20 cellular contexts compared by ENCODE assay signal in genomic region chr20:20564279-20564678, GRCh38.
DNase-seq lines count a peak whose midpoint lies in the region; FAIRE-seq and TF ChIP-seq lines count a peak whose summit lies in the region.
"Had no signal": no experiment of that assay in that cellular context is flagged by ENCODE, and none has a peak within 500 bp of the region (broad histone marks: within the 10 kb centered on the region; RNA-seq: fewer than 3 reads in every experiment).

No MANE protein-coding gene starts in this region.

- no peak overlapping the region for H3K4me3 Mint-ChIP-seq in activated CD4-positive, alpha-beta T cell treated with anti-CD3 and anti-CD28 coated beads, Interleukin-2, amount 10 ng/mL, durations not matched to agents 24 days and 14 days
- no peak overlapping the region for H3K4me3 Mint-ChIP-seq in activated naive CD4-positive, alpha-beta T cell treated with anti-CD3 and anti-CD28 coated beads, Interleukin-2, amount 50 U/mL, for 24 hours
- H3K4me3 Mint-ChIP-seq in activated naive CD4-positive, alpha-beta T cell treated with anti-CD3 and anti-CD28 coated beads, Interleukin-2, amount 10 ng/mL, durations not matched to agents 7 days and 5 days, result no peak overlapping the region
- H3K4me3 Mint-ChIP-seq in astrocyte (ENCODE audit: unreplicated experiment), result no peak overlapping the region
- H3K4me3 Mint-ChIP-seq: B cell; CD4-positive, alpha-beta T cell; CD8-positive, alpha-beta T cell had no signal

- peaks cover 24% of the 10 kb centered on the region for H3K4me1 Mint-ChIP-seq in activated CD4-positive, alpha-beta T cell treated with anti-CD3 and anti-CD28 coated beads, Interleukin-2, amount 10 ng/mL, durations not matched to agents 24 days and 14 days
- no peaks in the 10 kb centered on the region for H3K4me1 Mint-ChIP-seq in activated naive CD4-positive, alpha-beta T cell treated with anti-CD3 and anti-CD28 coated beads, Interleukin-2, amount 50 U/mL, for 24 hours
- H3K4me1 Mint-ChIP-seq in activated naive CD4-positive, alpha-beta T cell treated with anti-CD3 and anti-CD28 coated beads, Interleukin-2, amount 10 ng/mL, durations not matched to agents 7 days and 5 days, result peaks cover 2% of the 10 kb centered on the region
- H3K4me1 Mint-ChIP-seq in astrocyte (ENCODE audit: low read depth, unreplicated experiment), result no peaks in the 10 kb centered on the region
- H3K4me1 Mint-ChIP-seq: B cell had no signal

- H3K79me2 ChIP-seq in astrocyte (ENCODE audit: insufficient read depth, low read length), result no peaks in the 10 kb centered on the region

- no peak overlapping the region for H3K27ac ChIP-seq in astrocyte (ENCODE audit: low read depth, low read length)
- H3K27ac ChIP-seq: 22Rv1; A549; BLaER1 treated with 17β-estradiol and CSF1 and Interleukin-3, amounts not matched to agents 10 nM and 100 nM; C4-2B had no signal

- H3K27ac Mint-ChIP-seq in activated CD4-positive, alpha-beta T cell treated with anti-CD3 and anti-CD28 coated beads, Interleukin-2, amount 10 ng/mL, durations not matched to agents 24 days and 14 days, result peak overlapping the region; percentile 26
- H3K27ac Mint-ChIP-seq in activated naive CD4-positive, alpha-beta T cell treated with anti-CD3 and anti-CD28 coated beads, Interleukin-2, amount 50 U/mL, for 24 hours, result peak overlapping the region; percentile 38
- H3K27ac Mint-ChIP-seq in activated naive CD4-positive, alpha-beta T cell treated with anti-CD3 and anti-CD28 coated beads, Interleukin-2, amount 10 ng/mL, durations not matched to agents 7 days and 5 days, result no peak overlapping the region
- no peak overlapping the region for H3K27ac Mint-ChIP-seq in astrocyte (ENCODE audit: unreplicated experiment)
- H3K27ac Mint-ChIP-seq: B cell; CD4-positive, alpha-beta T cell; CD8-positive, alpha-beta T cell had no signal

- H3K9me3 ChIP-seq in astrocyte (ENCODE audit: insufficient read depth, low read depth, low read length), result no peaks in the 10 kb centered on the region
- H3K9me3 ChIP-seq: A549; BLaER1 treated with 17β-estradiol and CSF1 and Interleukin-3, amounts not matched to agents 10 nM and 100 nM; Caco-2 had no signal

- CTCF ChIA-PET in activated naive CD4-positive, alpha-beta T cell treated with anti-CD3 and anti-CD28 coated beads, Interleukin-2, amount 10 ng/mL, durations not matched to agents 7 days and 5 days (lab: Charles Lee), result no interaction called here

- FAIRE-seq in astrocyte (lab: Jason Lieb, UNC), result peak; percentile 54
- FAIRE-seq: D721Med, G401.6, GM12891 had no signal

- no peak overlapping the region for H3K4me2 ChIP-seq in astrocyte (ENCODE audit: low read length)
- H3K4me2 ChIP-seq: A549; BLaER1 treated with 17β-estradiol and CSF1 and Interleukin-3, amounts not matched to agents 10 nM and 100 nM had no signal

- no peak for TF ChIP-seq CTCF in astrocyte (IDR thresholded peaks at IDR 0.05; ENCODE audit: insufficient read depth, low read depth, low read length)

- no peak overlapping the region for H3K4me3 ChIP-seq in astrocyte (ENCODE audit: insufficient read depth, low read depth, low read length)
- H3K4me3 ChIP-seq: A549; BLaER1 treated with 17β-estradiol and CSF1 and Interleukin-3, amounts not matched to agents 10 nM and 100 nM had no signal

- H3K36me3 Mint-ChIP-seq in activated CD4-positive, alpha-beta T cell treated with anti-CD3 and anti-CD28 coated beads, Interleukin-2, amount 10 ng/mL, durations not matched to agents 24 days and 14 days (ENCODE audit: low read depth), result peaks cover 17% of the 10 kb centered on the region
- H3K36me3 Mint-ChIP-seq in activated naive CD4-positive, alpha-beta T cell treated with anti-CD3 and anti-CD28 coated beads, Interleukin-2, amount 50 U/mL, for 24 hours, result peaks cover 16% of the 10 kb centered on the region
- peaks cover 10% of the 10 kb centered on the region for H3K36me3 Mint-ChIP-seq in activated naive CD4-positive, alpha-beta T cell treated with anti-CD3 and anti-CD28 coated beads, Interleukin-2, amount 10 ng/mL, durations not matched to agents 7 days and 5 days
- no peaks in the 10 kb centered on the region for H3K36me3 Mint-ChIP-seq in astrocyte (ENCODE audit: low read depth, unreplicated experiment)

- no peak for DNase-seq in activated CD4-positive, alpha-beta T cell treated with anti-CD3 and anti-CD28 coated beads, Interleukin-2, amount 10 ng/mL, durations not matched to agents 24 days and 14 days
- no peak for DNase-seq in activated CD4-positive, alpha-beta T cell treated with anti-CD3 and anti-CD28 coated beads for 48 hours
- no peak for DNase-seq in activated naive CD4-positive, alpha-beta T cell treated with anti-CD3 and anti-CD28 coated beads, Interleukin-2, amount 10 ng/mL, durations not matched to agents 7 days and 5 days
- no peak for DNase-seq in astrocyte (ENCODE audit: low read depth)
- DNase-seq: AML-193; Caco-2; Calu3; CD4-positive, alpha-beta T cell; CD8-positive, alpha-beta T cell; DMS79 treated with DMSO at 0.1 percent for 48 hours; GF-D8 had no signal

- no peak overlapping the region for H3K9ac ChIP-seq in astrocyte (ENCODE audit: low read length)
- H3K9ac ChIP-seq: BLaER1 treated with 17β-estradiol and CSF1 and Interleukin-3, amounts not matched to agents 10 nM and 100 nM had no signal

- H3K4me1 ChIP-seq in astrocyte (ENCODE audit: insufficient read depth, low read length), result no peaks in the 10 kb centered on the region
- H3K4me1 ChIP-seq: A549; BLaER1 treated with 17β-estradiol and CSF1 and Interleukin-3, amounts not matched to agents 10 nM and 100 nM had no signal

- no peaks in the 10 kb centered on the region for H3K27me3 ChIP-seq in astrocyte (ENCODE audit: insufficient read depth, low read length)
- H3K27me3 ChIP-seq: BLaER1 treated with 17β-estradiol and CSF1 and Interleukin-3, amounts not matched to agents 10 nM and 100 nM had no signal

- intact Hi-C loops in activated CD4-positive, alpha-beta T cell treated with anti-CD3 and anti-CD28 coated beads, Interleukin-2, amount 10 ng/mL, durations not matched to agents 24 days and 14 days (cut with micrococcal nuclease), result no loop called here

- H3K9me3 Mint-ChIP-seq in activated CD4-positive, alpha-beta T cell treated with anti-CD3 and anti-CD28 coated beads, Interleukin-2, amount 10 ng/mL, durations not matched to agents 24 days and 14 days, result no peaks in the 10 kb centered on the region
- no peaks in the 10 kb centered on the region for H3K9me3 Mint-ChIP-seq in activated naive CD4-positive, alpha-beta T cell treated with anti-CD3 and anti-CD28 coated beads, Interleukin-2, amount 50 U/mL, for 24 hours
- H3K9me3 Mint-ChIP-seq in activated naive CD4-positive, alpha-beta T cell treated with anti-CD3 and anti-CD28 coated beads, Interleukin-2, amount 10 ng/mL, durations not matched to agents 7 days and 5 days, result no peaks in the 10 kb centered on the region
- H3K9me3 Mint-ChIP-seq in astrocyte (ENCODE audit: unreplicated experiment), result no peaks in the 10 kb centered on the region
- H3K9me3 Mint-ChIP-seq: CD4-positive, alpha-beta T cell; CD8-positive, alpha-beta T cell had no signal

- H2AFZ ChIP-seq in astrocyte (ENCODE audit: low read depth, low read length), result no peak overlapping the region

- H3K36me3 ChIP-seq in astrocyte (ENCODE audit: insufficient read depth, low read length), result no peaks in the 10 kb centered on the region

- no peaks in the 10 kb centered on the region for H3K27me3 Mint-ChIP-seq in activated CD4-positive, alpha-beta T cell treated with anti-CD3 and anti-CD28 coated beads, Interleukin-2, amount 10 ng/mL, durations not matched to agents 24 days and 14 days
- no peaks in the 10 kb centered on the region for H3K27me3 Mint-ChIP-seq in activated naive CD4-positive, alpha-beta T cell treated with anti-CD3 and anti-CD28 coated beads, Interleukin-2, amount 50 U/mL, for 24 hours
- no peaks in the 10 kb centered on the region for H3K27me3 Mint-ChIP-seq in activated naive CD4-positive, alpha-beta T cell treated with anti-CD3 and anti-CD28 coated beads, Interleukin-2, amount 10 ng/mL, durations not matched to agents 7 days and 5 days
- H3K27me3 Mint-ChIP-seq in astrocyte (ENCODE audit: low read depth, unreplicated experiment), result no peaks in the 10 kb centered on the region
- H3K27me3 Mint-ChIP-seq: B cell; CD4-positive, alpha-beta T cell had no signal

- H4K20me1 ChIP-seq in astrocyte (ENCODE audit: insufficient read depth, low read length), result no peaks in the 10 kb centered on the region
- H4K20me1 ChIP-seq: BLaER1 treated with 17β-estradiol and CSF1 and Interleukin-3, amounts not matched to agents 10 nM and 100 nM had no signal

Comparison
In these comparisons a context has a peak if more than half of its experiments do, and no peak if none do; other contexts are left out.
1. H3K27ac Mint-ChIP-seq: peak in activated CD4-positive, alpha-beta T cell treated with anti-CD3 and anti-CD28 coated beads, Interleukin-2, amount 10 ng/mL, durations not matched to agents 24 days and 14 days (single experiment) and activated naive CD4-positive, alpha-beta T cell treated with anti-CD3 and anti-CD28 coated beads, Interleukin-2, amount 50 U/mL, for 24 hours (single experiment); none in activated naive CD4-positive, alpha-beta T cell treated with anti-CD3 and anti-CD28 coated beads, Interleukin-2, amount 10 ng/mL, durations not matched to agents 7 days and 5 days (single experiment) and astrocyte (single experiment).